1 cellular context compared by ENCODE assay signal in genomic region chr20:34877002-34877264, GRCh38.
TF ChIP-seq lines count a peak whose summit lies in the region.

No MANE protein-coding gene starts in this region.

TF ChIP-seq in endothelial cell of umbilical vein, 7 proteins besides CTCF, POLR2A, EP300 and RAD21:
- TF ChIP-seq MAX (IDR thresholded peaks at IDR 0.05; ENCODE audit: insufficient read depth, insufficient read length) (no peak), GATA2 (IDR thresholded peaks at IDR 0.05; ENCODE audit: insufficient read depth, insufficient read length, low read depth, low read length) (no peak), JUN (IDR thresholded peaks at IDR 0.05; ENCODE audit: borderline replicate concordance, insufficient read depth, insufficient read length, low read depth) (no peak)
